ENCODE assay signal across 7 cellular contexts in the genomic region with DNA sequence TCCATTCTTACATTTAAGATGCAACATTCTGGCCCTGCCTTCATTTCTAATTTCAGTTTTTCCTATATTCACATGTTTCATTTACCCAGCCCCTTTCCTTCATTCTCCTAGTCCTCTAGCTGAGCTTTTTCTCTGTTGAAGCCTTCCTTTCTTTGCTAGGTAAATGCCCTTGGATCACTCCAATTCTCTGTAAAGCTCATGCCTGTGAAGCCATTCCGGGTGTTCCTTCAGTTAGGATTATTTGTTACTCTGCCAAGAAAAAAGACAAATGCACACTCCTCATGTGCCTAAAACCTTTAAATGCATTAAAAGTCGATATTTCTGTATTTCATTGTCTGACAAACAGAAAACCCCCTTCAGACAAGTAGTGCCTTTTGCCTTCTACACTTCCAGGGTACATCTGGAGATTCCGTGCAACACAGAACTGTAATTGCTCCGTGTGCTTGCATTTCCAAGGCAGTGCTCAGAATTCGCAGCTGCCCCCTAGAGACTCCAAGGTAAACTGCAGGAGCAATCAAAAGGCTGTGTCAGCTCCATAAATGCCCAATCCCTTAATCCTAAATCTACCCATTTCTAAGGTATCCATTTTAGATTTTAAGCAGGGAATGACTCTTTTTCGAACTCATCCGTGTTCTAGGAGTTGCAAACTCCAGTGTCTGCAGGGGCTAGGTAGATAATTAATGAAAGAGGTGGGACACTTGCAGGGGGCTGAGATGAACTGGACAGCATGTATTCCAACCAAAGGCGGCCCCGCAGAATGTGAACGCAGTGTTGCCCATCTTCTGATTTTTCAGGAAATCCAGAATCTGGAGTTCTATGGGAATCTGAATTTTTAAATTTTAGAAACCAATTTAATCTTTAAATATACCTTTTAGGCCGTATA.
DNase-seq lines count a peak whose midpoint lies in the region; ATAC-seq, FAIRE-seq and TF ChIP-seq lines count a peak whose summit lies in the region.

No MANE protein-coding gene starts in this region.

- DNase-seq in ELF-1 (ENCODE audit: low read depth, low spot score) (peak; percentile 51), NAMALWA (ENCODE audit: low spot score) (peak; percentile 63), frontal cortex (ENCODE audit: low spot score in 2 of 2) (peak; percentile 1 to 15), osteocyte (ENCODE audit: extremely low spot score, unreplicated experiment) (no peak)
- peak; percentile 30 for DNase-seq in activated CD4-positive, alpha-beta T cell treated with anti-CD3 and anti-CD28 coated beads for 48 hours

- H3K27me3 Mint-ChIP-seq in osteocyte (ENCODE audit: unreplicated experiment), result peaks cover 23% of the 10 kb centered on the region

- ATAC-seq in GM21717 (IDR thresholded peaks at IDR 0.05; ENCODE audit: unreplicated experiment), result peak; percentile 64
- no peak for ATAC-seq in GM19452 (IDR thresholded peaks at IDR 0.05; ENCODE audit: unreplicated experiment)

- FAIRE-seq in frontal cortex (lab: Jason Lieb, UNC), result peak; percentile 15

- no peak overlapping the region for H3K4me3 Mint-ChIP-seq in osteocyte (ENCODE audit: unreplicated experiment)

- H3K9me3 Mint-ChIP-seq in osteocyte (ENCODE audit: unreplicated experiment), result no peaks in the 10 kb centered on the region

- no peaks in the 10 kb centered on the region for H3K4me1 Mint-ChIP-seq in osteocyte (ENCODE audit: unreplicated experiment)

- H3K27ac Mint-ChIP-seq in osteocyte (ENCODE audit: unreplicated experiment), result no peak overlapping the region

- TF ChIP-seq CTCF in osteocyte (IDR thresholded peaks at IDR 0.05), result peak; percentile 74

- H3K36me3 Mint-ChIP-seq in osteocyte (ENCODE audit: unreplicated experiment), result no peaks in the 10 kb centered on the region
